26 cellular contexts compared by ENCODE assay signal in genomic region chr6:80435457-80435856, GRCh38.
"Had no signal": no experiment of that assay in that cellular context is flagged by ENCODE, and none has a peak within 500 bp of the region (broad histone marks: within the 10 kb centered on the region; RNA-seq: fewer than 3 reads in every experiment).

No MANE protein-coding gene starts in this region.

- H3K27ac ChIP-seq: brain microvascular endothelial cell, coronary artery, dorsolateral prefrontal cortex, gastroesophageal sphincter, heart left ventricle had no signal

- H3K4me3 ChIP-seq: coronary artery, dorsolateral prefrontal cortex, gastroesophageal sphincter, heart left ventricle had no signal

- H3K9me3 ChIP-seq: gastroesophageal sphincter had no signal

- H3K36me3 ChIP-seq: brain microvascular endothelial cell, gastroesophageal sphincter, heart left ventricle had no signal

- H3K4me1 ChIP-seq: gastroesophageal sphincter, heart left ventricle had no signal

- DNase-seq: activated CD4-positive, alpha-beta memory T cell treated with anti-CD3 and anti-CD28 coated beads, Interleukin-2, amount 10 ng/mL, durations not matched to agents 7 days and 5 days; activated CD4-positive, alpha-beta T cell treated with anti-CD3 and anti-CD28 coated beads for 36 hours; activated CD4-positive, alpha-beta T cell treated with anti-CD3 and anti-CD28 coated beads, Interleukin-2, amount 10 ng/mL, durations not matched to agents 24 days and 14 days; activated CD4-positive, CD25-positive, alpha-beta regulatory T cell; activated CD4-positive, CD25-positive, alpha-beta regulatory T cell treated with anti-CD3 and anti-CD28 coated beads, Interleukin-2, amount 50 U/mL, for 72 hours; activated CD8-positive, alpha-beta memory T cell treated with anti-CD3 and anti-CD28 coated beads, Interleukin-2, amount 50 U/mL, for 48 hours; activated gamma-delta T cell; activated naive CD4-positive, alpha-beta T cell; activated naive CD4-positive, alpha-beta T cell treated with anti-CD3 and anti-CD28 coated beads, Interleukin-2, amount 10 ng/mL, durations not matched to agents 7 days and 5 days; activated naive CD8-positive, alpha-beta T cell treated with anti-CD3 and anti-CD28 coated beads, Interleukin-2, amount 10 ng/mL, durations not matched to agents 7 days and 5 days; activated T-cell treated with anti-CD3 and anti-CD28 coated beads for 4 hours; activated T-cell treated with anti-CD3 and anti-CD28 coated beads, Interleukin-2, amount 50 U/mL, for 24 hours; activated T-cell treated with anti-CD3 and anti-CD28 coated beads, Interleukin-2, amount 50 U/mL, for 72 hours; amniotic stem cell; anterior cingulate cortex; brain microvascular endothelial cell; dorsolateral prefrontal cortex; effector memory CD4-positive, alpha-beta T cell; endodermal cell; foreskin melanocyte; heart left ventricle; T-helper 1 cell; T-helper 17 cell; T1000 had no signal

- H3K27me3 ChIP-seq: brain microvascular endothelial cell, dorsolateral prefrontal cortex, gastroesophageal sphincter, heart left ventricle had no signal
